ENCODE assay signal across 8 cellular contexts in genomic region chr2:113288674-113289149, GRCh38. TPM values are rescaled to one million over a fixed set of nuclear protein-coding genes. Genes with fewer than 3 reads are reported as not detected.
DNase-seq lines count a peak whose midpoint lies in the region; ATAC-seq and TF ChIP-seq lines count a peak whose summit lies in the region.
"Not testable (repeated sequence)": the region's sequence is repeated elsewhere in the genome, so short reads cannot be mapped to it uniquely, and the experiment has no call there.
"Had no signal": no experiment of that assay in that cellular context is flagged by ENCODE, and none has a peak within 500 bp of the region (broad histone marks: within the 10 kb centered on the region; RNA-seq: fewer than 3 reads in every experiment).

No MANE protein-coding gene starts in this region.

- not testable (repeated sequence) for H3K4me2 ChIP-seq in hepatocyte

- H3K27me3 Mint-ChIP-seq in progenitor cell of endocrine pancreas, result peaks cover 80% of the 10 kb centered on the region

- not testable (repeated sequence) for TF ChIP-seq CTCF in body of pancreas (IDR thresholded peaks at IDR 0.05); hepatocyte (IDR thresholded peaks at IDR 0.05; ENCODE audit: poor library complexity); lower lobe of right lung (IDR thresholded peaks at IDR 0.05); progenitor cell of endocrine pancreas (IDR thresholded peaks at IDR 0.05; ENCODE audit: unreplicated experiment)

- TF ChIP-seq POLR2A in body of pancreas (IDR thresholded peaks at IDR 0.05), result peak; percentile 11 to 63 (median 56)

- H3K4me3 Mint-ChIP-seq in progenitor cell of endocrine pancreas (ENCODE audit: low read depth), result not testable (repeated sequence)

- H4K20me1 ChIP-seq in hepatocyte (ENCODE audit: insufficient read depth, poor library complexity, severe bottlenecking), result not testable (repeated sequence)

- intact Hi-C loops in body of pancreas (cut with DNase I); lower lobe of right lung (cut with DNase I): not testable (repeated sequence)

- DNase-seq in DMS53 treated with DMSO at 0.1 percent for 48 hours (lab: John Stamatoyannopoulos, UW; ENCODE audit: unreplicated experiment) (peak; percentile 86), NCI-H1105 (lab: John Stamatoyannopoulos, UW) (peak; percentile 7), NCI-H526 (lab: John Stamatoyannopoulos, UW) (peak; percentile 80 to 81), body of pancreas (peak; percentile 64 to 88 (median 76)), hepatocyte (ENCODE audit: low spot score) (peak; percentile 45), lower lobe of right lung (peak; percentile 52)
- DNase-seq in progenitor cell of endocrine pancreas (ENCODE audit: low spot score, unreplicated experiment), result not testable (repeated sequence)

- H3K9me2 ChIP-seq in hepatocyte (replicated peaks; ENCODE audit: insufficient read depth), result not testable (repeated sequence)

- not testable (repeated sequence) for H2AFZ ChIP-seq in hepatocyte

- peaks cover 12% of the 10 kb centered on the region for H3K4me1 Mint-ChIP-seq in progenitor cell of endocrine pancreas (ENCODE audit: low read depth)

- peak overlapping the region; percentile 82 to 88 (median 84) for H3K27ac ChIP-seq in body of pancreas
- H3K27ac ChIP-seq in hepatocyte, result peak overlapping the region; percentile 87
- H3K27ac ChIP-seq in lower lobe of right lung, result not testable (repeated sequence)

- WGBS in body of pancreas, 2 donors, result 32 to 57% methylated on average over 3 to 5 of the region's 5 CpGs
- 65% methylated on average over 5 of the region's 5 CpGs for WGBS in hepatocyte (ENCODE audit: low lambda C conversion rate, missing lambda C conversion rate)

- H3K27ac Mint-ChIP-seq in progenitor cell of endocrine pancreas, result peak overlapping the region; percentile 88

- H3K4me1 ChIP-seq in body of pancreas (peaks cover 32% of the 10 kb centered on the region), hepatocyte (ENCODE audit: insufficient read depth) (peaks cover 12% of the 10 kb centered on the region)
- not testable (repeated sequence) for H3K4me1 ChIP-seq in lower lobe of right lung

- not testable (repeated sequence) for H3K4me3 ChIP-seq in body of pancreas, hepatocyte, lower lobe of right lung

- not testable (repeated sequence) for H3K79me2 ChIP-seq in hepatocyte

- H3K36me3 ChIP-seq in body of pancreas (replicated peaks in 1 of 2; ENCODE audit: insufficient read depth in 1 of 2, low read depth in 2 of 2); hepatocyte (replicated peaks; ENCODE audit: insufficient read depth, low read depth); lower lobe of right lung: not testable (repeated sequence)

- peak; percentile 85 for ATAC-seq in body of pancreas
- ATAC-seq in lower lobe of right lung, result peak; percentile 71 to 85

- H3K36me3 Mint-ChIP-seq in progenitor cell of endocrine pancreas (ENCODE audit: insufficient read depth), result not testable (repeated sequence)

- H3K9me3 Mint-ChIP-seq in progenitor cell of endocrine pancreas (ENCODE audit: low read depth), result not testable (repeated sequence)

- H3K27me3 ChIP-seq in body of pancreas, result not testable (repeated sequence)
- H3K27me3 ChIP-seq in hepatocyte (peaks cover 20% of the 10 kb centered on the region), lower lobe of right lung (ENCODE audit: low read depth) (peaks cover 10% of the 10 kb centered on the region)

- H3K9me3 ChIP-seq in body of pancreas; hepatocyte (ENCODE audit: low read depth); lower lobe of right lung: not testable (repeated sequence)

RNA-seq across cellular contexts. Expression of gene PAX8, which starts 10.0 kb away (rescaled TPM):
- total RNA-seq in body of pancreas, result 1 to 10 TPM in 1 of 2 donors, under 1 TPM in 1; 0.52 to 2.3 TPM
- total RNA-seq in hepatocyte, result 0.20 TPM in 1 of 2 replicates, not detected in the other
- 0.05 and 0.16 TPM in 2 replicates for polyA plus RNA-seq in hepatocyte
- total RNA-seq in lower lobe of right lung, result 1.2 TPM
- total RNA-seq in progenitor cell of endocrine pancreas, result 3.9 and 8.4 TPM in 2 replicates
- total RNA-seq: H9 had no signal
